In genomic region chr10:8235253-8236027, GRCh38 we compare ENCODE assay signal across 20 cellular contexts.
A peak's percentile ranks its signal among the peaks of the same experiment; 100 is the strongest.
DNase-seq lines count a peak whose midpoint lies in the region; ATAC-seq and TF ChIP-seq lines count a peak whose summit lies in the region.
"Had no signal": no experiment of that assay in that cellular context is flagged by ENCODE, and none has a peak within 500 bp of the region (broad histone marks: within the 10 kb centered on the region; RNA-seq: fewer than 3 reads in every experiment).

No MANE protein-coding gene starts in this region.

- no peaks in the 10 kb centered on the region for H3K36me3 Mint-ChIP-seq in activated CD4-positive, alpha-beta T cell treated with anti-CD3 and anti-CD28 coated beads for 36 hours (ENCODE audit: low read depth)
- peaks cover 2% of the 10 kb centered on the region for H3K36me3 Mint-ChIP-seq in activated CD4-positive, alpha-beta T cell treated with anti-CD3 and anti-CD28 coated beads, Interleukin-2, amount 10 ng/mL, durations not matched to agents 24 days and 14 days (ENCODE audit: low read depth)
- no peaks in the 10 kb centered on the region for H3K36me3 Mint-ChIP-seq in WTC11
- H3K36me3 Mint-ChIP-seq: CD4-positive, alpha-beta memory T cell had no signal

- H3K9me3 Mint-ChIP-seq in activated CD4-positive, alpha-beta T cell treated with anti-CD3 and anti-CD28 coated beads for 36 hours (ENCODE audit: low read depth) = no peaks in the 10 kb centered on the region
- H3K9me3 Mint-ChIP-seq in activated CD4-positive, alpha-beta T cell treated with anti-CD3 and anti-CD28 coated beads, Interleukin-2, amount 10 ng/mL, durations not matched to agents 24 days and 14 days = peaks cover 6% of the 10 kb centered on the region
- no peaks in the 10 kb centered on the region for H3K9me3 Mint-ChIP-seq in WTC11

- H3K27me3 Mint-ChIP-seq in activated CD4-positive, alpha-beta T cell treated with anti-CD3 and anti-CD28 coated beads for 36 hours = no peaks in the 10 kb centered on the region
- H3K27me3 Mint-ChIP-seq in activated CD4-positive, alpha-beta T cell treated with anti-CD3 and anti-CD28 coated beads, Interleukin-2, amount 10 ng/mL, durations not matched to agents 24 days and 14 days = peaks cover 4% of the 10 kb centered on the region
- H3K27me3 Mint-ChIP-seq in WTC11 (ENCODE audit: low read depth) = no peaks in the 10 kb centered on the region; the same call in 1 of the 2 replicates
- H3K27me3 Mint-ChIP-seq: CD4-positive, alpha-beta memory T cell had no signal

- H3K4me3 ChIP-seq in testis (no peak overlapping the region), hepatocyte (no peak overlapping the region), MG63 (no peak overlapping the region)
- H3K4me3 ChIP-seq: GM23248, HAP-1 had no signal

- H3K4me1 Mint-ChIP-seq in activated CD4-positive, alpha-beta T cell treated with anti-CD3 and anti-CD28 coated beads for 36 hours = peaks cover 34% of the 10 kb centered on the region
- H3K4me1 Mint-ChIP-seq in activated CD4-positive, alpha-beta T cell treated with anti-CD3 and anti-CD28 coated beads, Interleukin-2, amount 10 ng/mL, durations not matched to agents 24 days and 14 days = peaks cover 46% of the 10 kb centered on the region
- H3K4me1 Mint-ChIP-seq in WTC11 = no peaks in the 10 kb centered on the region
- H3K4me1 Mint-ChIP-seq: B cell had no signal

- H3K27ac Mint-ChIP-seq in activated CD4-positive, alpha-beta T cell treated with anti-CD3 and anti-CD28 coated beads for 36 hours = no peak overlapping the region
- no peak overlapping the region for H3K27ac Mint-ChIP-seq in activated CD4-positive, alpha-beta T cell treated with anti-CD3 and anti-CD28 coated beads, Interleukin-2, amount 10 ng/mL, durations not matched to agents 24 days and 14 days
- H3K27ac Mint-ChIP-seq in WTC11 = no peak overlapping the region
- H3K27ac Mint-ChIP-seq: B cell had no signal

- peak; percentile 31 for DNase-seq in activated CD4-positive, alpha-beta T cell treated with anti-CD3 and anti-CD28 coated beads for 36 hours
- DNase-seq in activated CD4-positive, alpha-beta T cell treated with anti-CD3 and anti-CD28 coated beads, Interleukin-2, amount 10 ng/mL, durations not matched to agents 24 days and 14 days = no peak
- DNase-seq in HEK293T (ENCODE audit: extremely low spot score) (peak; percentile 42), WTC11 (ENCODE audit: low spot score) (peak; percentile 32), testis (peak; percentile 44), posterior cingulate gyrus (no peak), hepatocyte (ENCODE audit: low spot score) (no peak), MG63 (no peak)
- DNase-seq: 8988T; ACHN; C1 segment of cervical spinal cord; CD4-positive, alpha-beta memory T cell; DMS153; DMS79 treated with DMSO at 0.1 percent for 48 hours; EL; GM23248; IMR-90 had no signal

- no peaks in the 10 kb centered on the region for H3K27me3 ChIP-seq in testis
- H3K27me3 ChIP-seq in hepatocyte = no peaks in the 10 kb centered on the region
- H3K27me3 ChIP-seq in MG63 = no peaks in the 10 kb centered on the region

- no peak for ATAC-seq in activated CD4-positive, alpha-beta T cell treated with anti-CD3 and anti-CD28 coated beads for 36 hours
- peak; percentile 87 for ATAC-seq in WTC11

- H3K4me1 ChIP-seq in testis = no peaks in the 10 kb centered on the region
- no peaks in the 10 kb centered on the region for H3K4me1 ChIP-seq in hepatocyte (ENCODE audit: insufficient read depth)
- H3K4me1 ChIP-seq: HAP-1 had no signal

- POLR2A ChIA-PET in activated CD4-positive, alpha-beta T cell treated with anti-CD3 and anti-CD28 coated beads for 36 hours (lab: Charles Lee) = no interaction called here
- POLR2A ChIA-PET in HEK293T (lab: Yijun Ruan, JAX) = no interaction called here
- POLR2A ChIA-PET in WTC11 (lab: Charles Lee) = no interaction called here

- H3K27ac ChIP-seq in testis = no peak overlapping the region
- no peak overlapping the region for H3K27ac ChIP-seq in hepatocyte
- H3K27ac ChIP-seq: GM23248, HL-60 had no signal

- H3K9me3 ChIP-seq in testis (no peaks in the 10 kb centered on the region), hepatocyte (ENCODE audit: low read depth) (no peaks in the 10 kb centered on the region), MG63 (no peaks in the 10 kb centered on the region)
- H3K9me3 ChIP-seq: HAP-1 had no signal

- TF ChIP-seq POLR2A in testis (IDR thresholded peaks at IDR 0.05) = no peak

- no peak overlapping the region for H3K4me3 Mint-ChIP-seq in activated CD4-positive, alpha-beta T cell treated with anti-CD3 and anti-CD28 coated beads for 36 hours
- no peak overlapping the region for H3K4me3 Mint-ChIP-seq in activated CD4-positive, alpha-beta T cell treated with anti-CD3 and anti-CD28 coated beads, Interleukin-2, amount 10 ng/mL, durations not matched to agents 24 days and 14 days
- H3K4me3 Mint-ChIP-seq in WTC11 = no peak overlapping the region
- H3K4me3 Mint-ChIP-seq: B cell had no signal

- H4K20me1 ChIP-seq in hepatocyte (ENCODE audit: insufficient read depth, poor library complexity, severe bottlenecking) = no peaks in the 10 kb centered on the region

- H3K4me2 ChIP-seq in hepatocyte = no peak overlapping the region

- H3K36me3 ChIP-seq in testis (ENCODE audit: low read depth, missing control alignments) (no peaks in the 10 kb centered on the region), hepatocyte (replicated peaks; ENCODE audit: insufficient read depth, low read depth) (no peaks in the 10 kb centered on the region), MG63 (no peaks in the 10 kb centered on the region)
- H3K36me3 ChIP-seq: HAP-1 had no signal

- no peaks in the 10 kb centered on the region for H3K79me2 ChIP-seq in hepatocyte

- WGBS in testis, 2 donors = 54 to 65% methylated on average over 22 to 25 of the region's 25 CpGs
- WGBS in hepatocyte (ENCODE audit: low lambda C conversion rate, missing lambda C conversion rate) = 93% methylated on average over 16 of the region's 25 CpGs

- intact Hi-C loops in activated CD4-positive, alpha-beta T cell treated with anti-CD3 and anti-CD28 coated beads for 36 hours (cut with DNase I, micrococcal nuclease) = loop anchor here in 1 of 2 experiments (5.0 kb wide), 1 partner anchor 167 kb away; no protein-coding TSS in a partner anchor
- intact Hi-C loops in activated CD4-positive, alpha-beta T cell treated with anti-CD3 and anti-CD28 coated beads, Interleukin-2, amount 10 ng/mL, durations not matched to agents 24 days and 14 days (cut with micrococcal nuclease) = no loop called here
- intact Hi-C loops in testis (cut with DNase I; ENCODE audit: low total_unique reads) = no loop called here
- intact Hi-C loops in posterior cingulate gyrus (cut with DNase I) = no loop called here

- no peaks in the 10 kb centered on the region for H3K9me2 ChIP-seq in hepatocyte (replicated peaks; ENCODE audit: insufficient read depth)

- TF ChIP-seq CTCF in WTC11 (IDR thresholded peaks at IDR 0.05) (no peak), testis (IDR thresholded peaks at IDR 0.05) (no peak), hepatocyte (IDR thresholded peaks at IDR 0.05; ENCODE audit: poor library complexity) (no peak)

- CTCF ChIA-PET in activated CD4-positive, alpha-beta T cell treated with anti-CD3 and anti-CD28 coated beads for 36 hours (lab: Charles Lee) = interaction anchor here (0.6 to 1.0 kb wide), 3 partner anchors 10 to 269 kb away, joined by 3 read pairs; no protein-coding TSS in a partner anchor
- CTCF ChIA-PET in HEK293T (lab: Yijun Ruan, JAX) = interaction anchor here (0.7 kb wide), 1 partner anchor 53 kb away, joined by 3 read pairs; no protein-coding TSS in a partner anchor
- CTCF ChIA-PET in WTC11 (lab: Charles Lee) = interaction anchor here (0.6 to 0.7 kb wide), 2 partner anchors 67 to 387 kb away, joined by 3 read pairs; no protein-coding TSS in a partner anchor

- no peak overlapping the region for H2AFZ ChIP-seq in hepatocyte
- H2AFZ ChIP-seq: GM23248 had no signal

TF ChIP-seq in HEK293T, 16 proteins besides CTCF, POLR2A, EP300 and RAD21 (continues in another document):
- TF ChIP-seq CTBP1 (IDR thresholded peaks at IDR 0.05; ENCODE audit: borderline replicate concordance) (no peak), PKNOX1 (IDR thresholded peaks at IDR 0.05) (no peak), ZNF384 (IDR thresholded peaks at IDR 0.05) (no peak), LEF1 (IDR thresholded peaks at IDR 0.05; ENCODE audit: borderline replicate concordance) (no peak), ARNT (IDR thresholded peaks at IDR 0.05) (no peak), HDGF (IDR thresholded peaks at IDR 0.05; ENCODE audit: borderline replicate concordance) (no peak), L3MBTL2 (conservative IDR thresholded peaks at IDR 0.05) (no peak), FOXA1 (IDR thresholded peaks at IDR 0.05) (no peak), TARDBP (IDR thresholded peaks at IDR 0.05) (no peak), SP1 (IDR thresholded peaks at IDR 0.05) (no peak)

TF ChIP-seq in WTC11, 78 proteins besides CTCF, POLR2A, EP300 and RAD21 (continues in another document):
- no peak for TF ChIP-seq ATF1 (CRISPR knock-in tag; IDR thresholded peaks at IDR 0.05)
- TF ChIP-seq ZBTB21 (CRISPR knock-in tag; IDR thresholded peaks at IDR 0.05; ENCODE audit: borderline replicate concordance) = no peak
- TF ChIP-seq ZNF263 (CRISPR knock-in tag; IDR thresholded peaks at IDR 0.05; ENCODE audit: low read depth) = no peak
- no peak for TF ChIP-seq TCF7 (CRISPR knock-in tag; IDR thresholded peaks at IDR 0.05; ENCODE audit: low read depth)

Comparison
In these comparisons a context has a peak if more than half of its experiments do, and no peak if none do; other contexts are left out.
1. DNase-seq: peak in activated CD4-positive, alpha-beta T cell treated with anti-CD3 and anti-CD28 coated beads for 36 hours (single experiment), HEK293T (single experiment), WTC11 (single experiment) and testis (single experiment); none in activated CD4-positive, alpha-beta T cell treated with anti-CD3 and anti-CD28 coated beads, Interleukin-2, amount 10 ng/mL, durations not matched to agents 24 days and 14 days (single experiment), posterior cingulate gyrus (0 of 10), hepatocyte (single experiment) and MG63 (single experiment).